8 cellular contexts compared by ENCODE assay signal in the genomic region with DNA sequence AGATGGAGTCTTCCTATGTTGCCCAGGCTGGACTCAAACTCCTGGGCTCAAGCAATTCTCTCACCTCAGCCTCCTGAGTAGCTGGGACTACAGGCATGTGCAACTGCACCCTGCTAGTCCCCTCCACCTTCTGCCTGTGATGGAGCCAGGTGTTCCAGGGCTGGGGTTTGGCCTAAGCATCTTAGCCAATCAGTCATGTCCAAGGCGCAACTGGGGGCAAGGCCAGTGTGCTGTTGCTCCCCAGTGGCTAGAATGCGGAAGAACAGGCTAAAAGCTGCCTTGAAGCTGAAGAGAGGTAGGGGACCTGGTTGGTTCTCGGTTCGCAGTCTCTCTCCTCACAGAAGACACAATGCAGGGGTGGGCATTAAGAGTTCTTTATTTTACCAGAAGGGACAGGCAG. TPM values are rescaled to one million over a fixed set of nuclear protein-coding genes. Genes with fewer than 3 reads are reported as not detected.
A peak's percentile ranks its signal among the peaks of the same experiment; 100 is the strongest.
DNase-seq lines count a peak whose midpoint lies in the region; ATAC-seq and TF ChIP-seq lines count a peak whose summit lies in the region.

No MANE protein-coding gene starts in this region.

- in situ Hi-C loops in transverse colon (cut with MboI; ENCODE audit: low pct_ligation_motif_present in 1 of 4, low pct_unique_long_range_greater_than_20kb in 1 of 4, low sequenced_read_pairs in 3 of 4), result loop anchor here in 1 of 4 donors (25.0 kb wide), 1 partner anchor 117 kb away; no protein-coding TSS in a partner anchor

- no peaks in the 10 kb centered on the region for H3K79me2 ChIP-seq in PC-3 (ENCODE audit: low read length)

- H3K9me2 ChIP-seq in PC-3 (replicated peaks; ENCODE audit: low read length), result no peaks in the 10 kb centered on the region

- H3K4me1 ChIP-seq in PC-3 (ENCODE audit: insufficient read depth, low read length), result 0 out of 2 replicates have a peak, but pooled peaks cover 4% of the 10 kb centered on the region
- H3K4me1 ChIP-seq in transverse colon, result no peaks in the 10 kb centered on the region

- H3K9me3 ChIP-seq in PC-3 (ENCODE audit: low read length) (no peaks in the 10 kb centered on the region), transverse colon (no peaks in the 10 kb centered on the region)

- CTCF ChIA-PET in PC-3 (lab: Charles Lee), result interaction anchor here (0.5 to 0.9 kb wide), 2 partner anchors 115 to 152 kb away, joined by 3 to 12 read pairs; no protein-coding TSS in a partner anchor

- H3K4me3 ChIP-seq in PC-3 (ENCODE audit: low read length) (no peak overlapping the region), fibroblast of mammary gland (ENCODE audit: control insufficient read depth, low read depth, low read length) (no peak overlapping the region), transverse colon (no peak overlapping the region)

- no peak overlapping the region for H3K4me2 ChIP-seq in PC-3 (ENCODE audit: low read length)

- peak; percentile 55; the same call in 1 of the 2 replicates for TF ChIP-seq CTCF in PC-3 (conservative IDR thresholded peaks at IDR 0.05; ENCODE audit: low read depth, low read length)
- TF ChIP-seq CTCF in fibroblast of mammary gland (conservative IDR thresholded peaks at IDR 0.05; ENCODE audit: control insufficient read depth, insufficient read depth, low read depth, low read length), result peak; percentile 45
- TF ChIP-seq CTCF in transverse colon (IDR thresholded peaks at IDR 0.05), result peak in 4 of 5 experiments; percentile 30 to 55 (median 36)

- no peaks in the 10 kb centered on the region for H3F3A ChIP-seq in PC-3 (ENCODE audit: low read length, unreplicated experiment)

- no TSS peak for BruUV-seq in PC-3 (replicated peaks; lab: Mats Ljungman, UMichigan)

- no peak for TF ChIP-seq POLR2A in transverse colon (IDR thresholded peaks at IDR 0.05)

- H4K20me1 ChIP-seq in PC-3 (ENCODE audit: low read length), result no peaks in the 10 kb centered on the region

- no peak overlapping the region for H2AFZ ChIP-seq in PC-3 (ENCODE audit: low read length)

- WGBS in transverse colon (ENCODE audit: low coverage in 1 of 2), 2 donors, result 66% methylated on average over 4 of the region's 4 CpGs; no CpG with 5 or more reads in 1 of the 2 donors

- H3K27me3 ChIP-seq in PC-3 (ENCODE audit: low read length) (no peaks in the 10 kb centered on the region), transverse colon (no peaks in the 10 kb centered on the region)

- no peaks in the 10 kb centered on the region for H3K36me3 ChIP-seq in PC-3 (ENCODE audit: low read depth, low read length)
- peaks cover 0 to 46% (median 9%) of the 10 kb centered on the region in 4 donors for H3K36me3 ChIP-seq in transverse colon

- intact Hi-C loops in PC-3 (cut with micrococcal nuclease) (no loop called here), transverse colon (cut with DNase I; ENCODE audit: low total_unique reads) (no loop called here), left cardiac atrium (cut with DNase I) (no loop called here)

- ATAC-seq in GM18868 (IDR thresholded peaks at IDR 0.05; ENCODE audit: unreplicated experiment) (peak; percentile 45), PC-3 (peak; percentile 61), left cardiac atrium (no peak), GM18858 (IDR thresholded peaks at IDR 0.05; ENCODE audit: unreplicated experiment) (no peak), GM18520 (IDR thresholded peaks at IDR 0.05; ENCODE audit: unreplicated experiment) (no peak)

- H3K9ac ChIP-seq in PC-3 (ENCODE audit: low read length), result no peak overlapping the region

- DNase-seq in AG08396 (ENCODE audit: low spot score), result peak; percentile 62
- peak; percentile 52 for DNase-seq in PC-3
- peak; percentile 33 for DNase-seq in fibroblast of mammary gland (ENCODE audit: low read depth)
- DNase-seq in transverse colon, result no peak
- no peak for DNase-seq in left cardiac atrium

- TF ChIP-seq EP300 in transverse colon (IDR thresholded peaks at IDR 0.05; ENCODE audit: low read depth), result no peak

- H3K27ac ChIP-seq in PC-3 (ENCODE audit: low read length) (no peak overlapping the region), transverse colon (no peak overlapping the region)

- POLR2A ChIA-PET in PC-3 (lab: Charles Lee; ENCODE audit: unreplicated experiment), result interaction anchor here (0.6 kb wide), 1 partner anchor 149 kb away, joined by 5 read pairs; no protein-coding TSS in a partner anchor

RNA-seq across cellular contexts. Expression of gene FLOT2, which starts 18.6 kb away (rescaled TPM):
- total RNA-seq in PC-3 (2014; rRNA removed) (23.1 and 34.7 TPM in 2 replicates), transverse colon (10 to 100 TPM; 35.8 to 95.8 (median 46.5) TPM), left cardiac atrium (100 to 1,000 TPM in 1 of 2 donors, 10 to 100 TPM in 1; 89.9 to 107 TPM)

RNA-seq across cellular contexts. Expression of gene DHRS13, which starts 23.9 kb away (rescaled TPM):
- total RNA-seq in PC-3 (2014; rRNA removed), result 4.9 and 5.1 TPM in 2 replicates
- total RNA-seq in transverse colon, result 1 to 10 TPM; 2.2 to 6.5 (median 6.0) TPM
- 1 to 10 TPM; 2.8 to 3.7 TPM for total RNA-seq in left cardiac atrium

RNA-seq across cellular contexts. Expression of gene ERAL1, which starts 24.2 kb away (rescaled TPM):
- total RNA-seq in PC-3 (2014; rRNA removed), result 25.8 and 30.5 TPM in 2 replicates
- total RNA-seq in transverse colon, result 10 to 100 TPM; 28.1 to 74.4 (median 47.3) TPM
- 10 to 100 TPM; 29.0 to 30.2 TPM for total RNA-seq in left cardiac atrium

RNA-seq across cellular contexts. Expression of gene FAM222B, which starts 36.4 kb away (rescaled TPM):
- total RNA-seq in PC-3 (2014; rRNA removed), result 4.8 and 6.5 TPM in 2 replicates
- 10 to 100 TPM; 23.2 to 41.0 (median 32.9) TPM for total RNA-seq in transverse colon
- total RNA-seq in left cardiac atrium, result 10 to 100 TPM; 15.7 to 18.8 TPM

Comparison
In these comparisons a context has a peak if more than half of its experiments do, and no peak if none do; other contexts are left out.
1. DNase-seq: peak in AG08396 (single experiment), PC-3 (single experiment) and fibroblast of mammary gland (single experiment); none in transverse colon (single experiment) and left cardiac atrium (single experiment).
2. ATAC-seq: peak in GM18868 (single experiment) and PC-3 (single experiment); none in left cardiac atrium (0 of 2), GM18858 (single experiment) and GM18520 (single experiment).
3. Peak in every context shown above with its lines, with median percentiles within 50 percentile points of each other: CTCF ChIP-seq.